ENCODE assay signal across 2 cellular contexts in the genomic region with DNA sequence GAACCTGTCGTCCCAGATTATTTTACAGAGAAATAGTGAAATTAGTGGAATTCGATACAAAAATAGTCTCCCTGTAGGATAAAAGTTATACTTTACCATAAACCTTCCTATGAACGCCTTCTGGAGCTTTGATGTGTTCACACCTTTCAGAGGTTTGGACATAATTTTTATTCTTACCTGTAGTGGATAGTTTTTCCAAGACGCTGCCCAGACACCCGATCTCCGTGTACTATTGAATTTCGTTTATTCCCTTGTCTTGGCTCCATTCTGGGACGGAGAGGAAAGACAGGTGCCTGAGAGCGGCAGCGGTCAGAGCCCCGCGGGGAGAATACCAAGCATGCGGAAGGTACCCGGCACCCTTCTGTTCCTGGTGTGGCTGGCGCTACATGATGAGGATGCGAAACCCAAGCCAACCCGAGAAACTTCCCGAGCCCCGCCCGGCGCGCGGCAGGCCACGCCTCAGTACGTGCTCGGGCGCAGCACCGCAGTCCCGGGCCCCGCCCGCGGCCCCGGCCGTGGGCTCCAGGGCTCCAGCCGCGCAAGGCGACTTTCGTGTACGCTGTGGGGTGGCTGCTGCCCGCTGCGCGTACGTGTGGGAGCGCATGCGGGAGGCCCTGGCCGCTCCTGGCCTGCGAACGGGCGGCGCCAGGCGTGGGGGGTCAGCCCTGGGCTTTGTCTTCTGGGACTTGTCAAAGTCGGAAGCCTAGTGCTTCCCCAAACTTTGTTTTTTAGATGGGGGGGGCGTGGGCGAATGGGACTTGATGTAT.
TF ChIP-seq lines count a peak whose summit lies in the region.

No MANE protein-coding gene starts in this region.

TF ChIP-seq in GM12891, 5 proteins besides CTCF, POLR2A, EP300 and RAD21:
- TF ChIP-seq TAF1 (IDR thresholded peaks at IDR 0.05; ENCODE audit: low read depth, low read length) (peak; percentile 81), POU2F2 (IDR thresholded peaks at IDR 0.05; ENCODE audit: low read depth, low read length) (0 out of 2 replicates have a peak, but pooled peaks have one; percentile 34), SPI1 (IDR thresholded peaks at IDR 0.05; ENCODE audit: low read depth, low read length) (peak; percentile 59), PAX5 (IDR thresholded peaks at IDR 0.05; ENCODE audit: insufficient read depth, low read length, severe bottlenecking) (peak; percentile 20), POLR2AphosphoS5 (IDR thresholded peaks at IDR 0.05; ENCODE audit: low read depth, low read length) (peak; percentile 83)

TF ChIP-seq in HepG2, 621 proteins besides CTCF, POLR2A, EP300 and RAD21:
- TF ChIP-seq AGO2 (optimal IDR thresholded peaks at IDR 0.05; ENCODE audit: low read depth, low read length) (peak; percentile 98), RBM22 (optimal IDR thresholded peaks at IDR 0.05; ENCODE audit: low read length) (peak; percentile 90), ZBTB7A (CRISPR knock-in tag; IDR thresholded peaks at IDR 0.05) (no peak), POLR2G (IDR thresholded peaks at IDR 0.05; ENCODE audit: low read depth, low read length) (peak; percentile 62)
TF ChIP-seq in HepG2: peak in this region for 3.
